ENCODE assay signal across 16 cellular contexts in the genomic region with DNA sequence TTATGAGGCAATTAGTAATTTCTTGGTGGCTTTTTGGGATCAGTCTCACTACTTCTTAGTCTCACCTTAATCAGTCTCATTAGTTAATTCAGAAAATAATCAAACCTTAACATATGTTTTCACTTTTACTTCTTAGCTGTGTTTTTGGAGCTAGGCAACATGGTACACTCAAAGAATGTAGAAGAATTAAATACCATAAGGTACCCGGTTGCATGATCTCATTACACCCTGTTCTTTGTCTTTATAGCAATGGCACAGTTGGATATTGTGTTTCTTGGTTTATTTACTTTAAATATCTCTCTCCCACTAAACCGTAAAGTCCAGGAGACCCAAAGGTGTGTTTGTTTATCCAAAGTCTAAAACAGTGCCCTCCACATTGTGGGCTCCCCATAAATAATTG.
DNase-seq lines count a peak whose midpoint lies in the region.
"Had no signal": no experiment of that assay in that cellular context is flagged by ENCODE, and none has a peak within 500 bp of the region (broad histone marks: within the 10 kb centered on the region; RNA-seq: fewer than 3 reads in every experiment).

No MANE protein-coding gene starts in this region.

- H2AK5ac ChIP-seq in mesenchymal stem cell (ENCODE audit: low read length, severe bottlenecking) = peak overlapping the region; percentile 93

- H3K27me3 ChIP-seq in adipocyte (replicated peaks; ENCODE audit: control insufficient read depth, insufficient read depth, low read length) = no peaks in the 10 kb centered on the region
- H3K27me3 ChIP-seq in mesenchymal stem cell (ENCODE audit: control insufficient read depth in 1 of 2, insufficient read depth in 1 of 2, low read length in 2 of 2) = no peaks in the 10 kb centered on the region
- H3K27me3 ChIP-seq: Peyer's patch had no signal

- in situ Hi-C loops in KBM-7 (cut with MboI; ENCODE audit: low pct_unique_long_range_greater_than_20kb, low sequenced_read_pairs) = no loop called here

- H3K27ac ChIP-seq in mesenchymal stem cell (ENCODE audit: low read length, poor library complexity, severe bottlenecking) = peak overlapping the region; percentile 86
- H3K27ac ChIP-seq: 22Rv1, Peyer's patch had no signal

- 54% methylated on average over 1 of the region's 2 CpGs for WGBS in mesenchymal stem cell

- no peak overlapping the region for H3K4me3 ChIP-seq in adipocyte (ENCODE audit: low read length)
- H3K4me3 ChIP-seq in mesenchymal stem cell (ENCODE audit: insufficient read depth in 1 of 2, low read depth in 1 of 2, low read length in 2 of 2) = no peak overlapping the region
- H3K4me3 ChIP-seq: Peyer's patch had no signal

- no peak overlapping the region for H3K4ac ChIP-seq in mesenchymal stem cell (ENCODE audit: low read depth in 1 of 2, low read length in 2 of 2)

- H3K36me3 ChIP-seq in adipocyte (ENCODE audit: control insufficient read depth, insufficient read depth, low read length, severe bottlenecking) = no peaks in the 10 kb centered on the region
- H3K36me3 ChIP-seq in mesenchymal stem cell (ENCODE audit: control insufficient read depth in 1 of 2, insufficient read depth in 2 of 2, low read depth in 1 of 2, low read length in 2 of 2) = no peaks in the 10 kb centered on the region
- H3K36me3 ChIP-seq: Peyer's patch had no signal

- H3K9me3 ChIP-seq in adipocyte (ENCODE audit: control insufficient read depth, low read length) (no peaks in the 10 kb centered on the region), mesenchymal stem cell (ENCODE audit: control insufficient read depth, low read length) (no peaks in the 10 kb centered on the region)
- H3K9me3 ChIP-seq: Peyer's patch had no signal

- H2BK5ac ChIP-seq in mesenchymal stem cell (ENCODE audit: low read depth, low read length, poor library complexity, severe bottlenecking) = no peak overlapping the region

- H4K91ac ChIP-seq in mesenchymal stem cell (ENCODE audit: low read length) = no peak overlapping the region

- no peak overlapping the region for H3K23ac ChIP-seq in mesenchymal stem cell (ENCODE audit: low read length in 2 of 2)

- no peak overlapping the region for H3K14ac ChIP-seq in mesenchymal stem cell (ENCODE audit: low read length in 2 of 2)

- no peak overlapping the region for H2AFZ ChIP-seq in mesenchymal stem cell (ENCODE audit: low read depth, low read length)

- no peak overlapping the region for H3K4me2 ChIP-seq in mesenchymal stem cell (ENCODE audit: low read length, poor library complexity, severe bottlenecking)

- peak; percentile 37 to 47 for DNase-seq in NCI-H526 (lab: John Stamatoyannopoulos, UW)
- DNase-seq in NCI-H526 treated with DMSO at 0.1 percent for 48 hours (lab: John Stamatoyannopoulos, UW) = no peak
- no peak for DNase-seq in adipocyte (ENCODE audit: low read depth)
- no peak for DNase-seq in mesenchymal stem cell
- DNase-seq in activated CD4-positive, CD25-positive, alpha-beta regulatory T cell treated with anti-CD3 and anti-CD28 coated beads, Interleukin-2, amount 50 U/mL, for 72 hours = no peak
- no peak for DNase-seq in NCI-H2196 treated with DMSO at 0.1 percent for 48 hours (lab: John Stamatoyannopoulos, UW; ENCODE audit: unreplicated experiment)
- DNase-seq in KBM-7 = no peak
- DNase-seq in hippocampal formation (lab: John Stamatoyannopoulos, UW) = no peak
- DNase-seq: COR-L47, DMS153, KG1, NCI-H1092, NCI-H774, Peyer's patch, SHP77 treated with DMSO at 0.1 percent for 48 hours had no signal

- no peak overlapping the region for H2BK12ac ChIP-seq in mesenchymal stem cell (ENCODE audit: low read length in 2 of 2)

- no peak overlapping the region for H4K8ac ChIP-seq in mesenchymal stem cell (ENCODE audit: low read length)

- H3K9ac ChIP-seq in adipocyte (ENCODE audit: low read length) (peak overlapping the region; percentile 25), mesenchymal stem cell (ENCODE audit: low read length) (peak overlapping the region; percentile 21)

- H3K18ac ChIP-seq in mesenchymal stem cell (ENCODE audit: low read depth in 1 of 2, low read length in 2 of 2) = peak overlapping the region; percentile 46 to 95

- H2BK120ac ChIP-seq in mesenchymal stem cell (ENCODE audit: low read depth, low read length) = peak overlapping the region; percentile 93

- H2BK15ac ChIP-seq in mesenchymal stem cell (ENCODE audit: low read depth, poor library complexity, severe bottlenecking) = no peak overlapping the region

- H3K4me1 ChIP-seq in adipocyte (ENCODE audit: control insufficient read depth, insufficient read depth, low read length) (peaks cover 46% of the 10 kb centered on the region), mesenchymal stem cell (ENCODE audit: control insufficient read depth, insufficient read depth, low read depth, low read length) (peaks cover 1% of the 10 kb centered on the region)
- H3K4me1 ChIP-seq: Peyer's patch had no signal

- no peaks in the 10 kb centered on the region for H3K79me1 ChIP-seq in mesenchymal stem cell (replicated peaks; ENCODE audit: low read length, poor library complexity, severe bottlenecking)

Comparison
In these comparisons a context has a peak if more than half of its experiments do, and no peak if none do; other contexts are left out.
1. DNase-seq: peak in NCI-H526 (2 of 2); none in NCI-H526 treated with DMSO at 0.1 percent for 48 hours (single experiment), adipocyte (single experiment), mesenchymal stem cell (single experiment), activated CD4-positive, CD25-positive, alpha-beta regulatory T cell treated with anti-CD3 and anti-CD28 coated beads, Interleukin-2, amount 50 U/mL, for 72 hours (single experiment), NCI-H2196 treated with DMSO at 0.1 percent for 48 hours (single experiment), KBM-7 (single experiment) and hippocampal formation (0 of 2).